19 cellular contexts compared by ENCODE assay signal in genomic region chr15:101022876-101023275, GRCh38.
DNase-seq lines count a peak whose midpoint lies in the region; ATAC-seq and TF ChIP-seq lines count a peak whose summit lies in the region.
"Had no signal": no experiment of that assay in that cellular context is flagged by ENCODE, and none has a peak within 500 bp of the region (broad histone marks: within the 10 kb centered on the region; RNA-seq: fewer than 3 reads in every experiment).

No MANE protein-coding gene starts in this region.

- H3K4me3 Mint-ChIP-seq in stimulated activated naive CD8-positive, alpha-beta T cell treated with anti-CD3 and anti-CD28 coated beads, Interleukin-15, amount 100 ng/mL, for 72 hours, result no peak overlapping the region
- H3K4me3 Mint-ChIP-seq: activated CD4-positive, alpha-beta T cell treated with anti-CD3 and anti-CD28 coated beads, Interleukin-2, amount 10 ng/mL, durations not matched to agents 24 days and 14 days; activated naive CD8-positive, alpha-beta T cell treated with anti-CD3 and anti-CD28 coated beads for 36 hours had no signal

- no peaks in the 10 kb centered on the region for H3K4me1 Mint-ChIP-seq in stimulated activated naive CD8-positive, alpha-beta T cell treated with anti-CD3 and anti-CD28 coated beads, Interleukin-15, amount 100 ng/mL, for 72 hours
- H3K4me1 Mint-ChIP-seq: activated CD4-positive, alpha-beta T cell treated with anti-CD3 and anti-CD28 coated beads, Interleukin-2, amount 10 ng/mL, durations not matched to agents 24 days and 14 days; activated naive CD8-positive, alpha-beta T cell treated with anti-CD3 and anti-CD28 coated beads for 36 hours had no signal

- DNase-seq in stimulated activated naive CD8-positive, alpha-beta T cell treated with anti-CD3 and anti-CD28 coated beads, Interleukin-15, amount 100 ng/mL, for 72 hours, result no peak
- no peak for DNase-seq in stimulated activated naive CD8-positive, alpha-beta T cell treated with anti-CD3 and anti-CD28 coated beads, Interleukin-15, Interleukin-2, amounts not matched to agents 100 U/mL and 50 U/mL, for 24 hours
- DNase-seq in ecto neural progenitor cell (ENCODE audit: low spot score), result peak; percentile 25
- peak; percentile 36 for DNase-seq in posterior vena cava (ENCODE audit: low spot score)
- DNase-seq in erythroblast (lab: John Stamatoyannopoulos, UW), result no peak
- DNase-seq: activated CD4-positive, alpha-beta T cell treated with anti-CD3 and anti-CD28 coated beads, Interleukin-2, amount 10 ng/mL, durations not matched to agents 24 days and 14 days; activated naive CD8-positive, alpha-beta T cell treated with anti-CD3 and anti-CD28 coated beads for 36 hours; activated T-cell treated with anti-CD3 and anti-CD28 coated beads for 4 hours; central memory CD4-positive, alpha-beta T cell; DMS53; mesenchymal stem cell; NCI-H1105; NCI-H1930; NCI-H526; psoas muscle; small intestine; T1000 had no signal

- no peaks in the 10 kb centered on the region for H3K27me3 Mint-ChIP-seq in stimulated activated naive CD8-positive, alpha-beta T cell treated with anti-CD3 and anti-CD28 coated beads, Interleukin-15, amount 100 ng/mL, for 72 hours
- H3K27me3 Mint-ChIP-seq: activated naive CD8-positive, alpha-beta T cell treated with anti-CD3 and anti-CD28 coated beads for 36 hours had no signal

- intact Hi-C loops in posterior vena cava (cut with DNase I), result no loop called here

- no peak for TF ChIP-seq POLR2A in erythroblast (IDR thresholded peaks at IDR 0.05; ENCODE audit: low read length)

- peak overlapping the region; percentile 28 to 95 for H3K27ac Mint-ChIP-seq in stimulated activated naive CD8-positive, alpha-beta T cell treated with anti-CD3 and anti-CD28 coated beads, Interleukin-15, amount 100 ng/mL, for 72 hours
- H3K27ac Mint-ChIP-seq: activated CD4-positive, alpha-beta T cell treated with anti-CD3 and anti-CD28 coated beads, Interleukin-2, amount 10 ng/mL, durations not matched to agents 24 days and 14 days; activated naive CD8-positive, alpha-beta T cell treated with anti-CD3 and anti-CD28 coated beads for 36 hours had no signal

- no peaks in the 10 kb centered on the region for H3K9me3 Mint-ChIP-seq in stimulated activated naive CD8-positive, alpha-beta T cell treated with anti-CD3 and anti-CD28 coated beads, Interleukin-15, amount 100 ng/mL, for 72 hours
- H3K9me3 Mint-ChIP-seq: activated CD4-positive, alpha-beta T cell treated with anti-CD3 and anti-CD28 coated beads, Interleukin-2, amount 10 ng/mL, durations not matched to agents 24 days and 14 days; activated naive CD8-positive, alpha-beta T cell treated with anti-CD3 and anti-CD28 coated beads for 36 hours had no signal

- no peak for ATAC-seq in stimulated activated naive CD8-positive, alpha-beta T cell treated with anti-CD3 and anti-CD28 coated beads, Interleukin-15, amount 100 ng/mL, for 72 hours
- ATAC-seq in stimulated activated naive CD8-positive, alpha-beta T cell treated with anti-CD3 and anti-CD28 coated beads, Interleukin-15, Interleukin-2, amounts not matched to agents 100 U/mL and 50 U/mL, for 24 hours, result no peak
- ATAC-seq in GM21786 (IDR thresholded peaks at IDR 0.05; ENCODE audit: unreplicated experiment), result no peak
- no peak for ATAC-seq in GM21360 (IDR thresholded peaks at IDR 0.05; ENCODE audit: unreplicated experiment)
- ATAC-seq: psoas muscle had no signal

Comparison
In these comparisons a context has a peak if more than half of its experiments do, and no peak if none do; other contexts are left out.
1. DNase-seq: peak in ecto neural progenitor cell (single experiment) and posterior vena cava (single experiment); none in stimulated activated naive CD8-positive, alpha-beta T cell treated with anti-CD3 and anti-CD28 coated beads, Interleukin-15, amount 100 ng/mL, for 72 hours (0 of 2), stimulated activated naive CD8-positive, alpha-beta T cell treated with anti-CD3 and anti-CD28 coated beads, Interleukin-15, Interleukin-2, amounts not matched to agents 100 U/mL and 50 U/mL, for 24 hours (single experiment) and erythroblast (0 of 2).